22 cellular contexts compared by ENCODE assay signal in the genomic region with DNA sequence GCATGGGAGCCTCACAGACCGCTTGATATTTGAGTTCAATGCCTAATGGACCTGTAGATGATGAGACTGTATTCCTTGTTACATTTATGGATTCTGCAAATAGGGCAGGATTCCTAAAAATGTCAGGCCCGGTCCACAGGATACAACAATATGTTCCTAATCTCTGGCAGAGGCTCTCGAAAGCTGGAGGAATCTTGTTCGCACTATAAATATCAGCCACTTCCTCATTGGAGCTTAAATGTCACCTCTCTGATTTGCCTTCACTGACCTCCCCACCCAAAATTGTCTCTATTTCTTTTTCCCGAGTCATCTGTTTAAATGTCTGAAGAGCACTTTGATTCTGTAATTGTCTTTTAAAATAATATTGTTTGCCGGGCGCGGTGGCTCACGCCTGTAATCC.
"Had no signal": no experiment of that assay in that cellular context is flagged by ENCODE, and none has a peak within 500 bp of the region (broad histone marks: within the 10 kb centered on the region; RNA-seq: fewer than 3 reads in every experiment).

No MANE protein-coding gene starts in this region.

- H3K27me3 ChIP-seq: colonic mucosa, esophagus squamous epithelium, right atrium auricular region, sigmoid colon, testis, tibial artery had no signal

- H3K27ac Mint-ChIP-seq: naive thymus-derived CD8-positive, alpha-beta T cell; nephron progenitor cell; stimulated activated effector memory CD8-positive, alpha-beta T cell treated with anti-CD3 and anti-CD28 coated beads, Interleukin-12 subunit alpha, Interleukin-12 subunit beta, amount 100 ng/mL, for 72 hours had no signal

- H3K4me1 ChIP-seq: colonic mucosa, prostate gland, right atrium auricular region, sigmoid colon, testis, tibial artery had no signal

- H3K9me3 ChIP-seq: colonic mucosa, esophagus squamous epithelium, prostate gland, right atrium auricular region, sigmoid colon, testis, tibial artery had no signal

- H3K4me1 Mint-ChIP-seq: naive thymus-derived CD8-positive, alpha-beta T cell had no signal

- H3K4me3 ChIP-seq: colonic mucosa, esophagus squamous epithelium, prostate gland, right atrium auricular region, sigmoid colon, testis, tibial artery had no signal

- H3K4me3 Mint-ChIP-seq: naive thymus-derived CD8-positive, alpha-beta T cell; nephron progenitor cell; stimulated activated effector memory CD8-positive, alpha-beta T cell treated with anti-CD3 and anti-CD28 coated beads, Interleukin-12 subunit alpha, Interleukin-12 subunit beta, amount 100 ng/mL, for 72 hours; type B pancreatic cell had no signal

- DNase-seq: colonic mucosa; dermis blood vessel endothelial cell; effector memory CD4-positive, alpha-beta T cell; erythroblast; esophagus squamous epithelium; hypothalamus; kidney; naive thymus-derived CD8-positive, alpha-beta T cell; nephron progenitor cell; nucleus accumbens; sigmoid colon; stimulated activated CD4-positive, alpha-beta T cell treated with anti-CD3 and anti-CD28 coated beads, Interleukin-2, amount 100 ng/mL, for 24 hours; stimulated activated CD4-positive, alpha-beta T cell treated with anti-CD3 and anti-CD28 coated beads, Interleukin-4, amount 100 ng/mL, for 24 hours; stimulated activated naive CD4-positive, alpha-beta T cell treated with Interleukin-2 at 50 U/mL for 16 hours; substantia nigra; testis; tibial artery had no signal

- H3K9me3 Mint-ChIP-seq: naive thymus-derived CD8-positive, alpha-beta T cell; stimulated activated effector memory CD8-positive, alpha-beta T cell treated with anti-CD3 and anti-CD28 coated beads, Interleukin-12 subunit alpha, Interleukin-12 subunit beta, amount 100 ng/mL, for 72 hours; type B pancreatic cell had no signal

- ATAC-seq: left lobe of liver; naive thymus-derived CD8-positive, alpha-beta T cell; stimulated activated effector memory CD8-positive, alpha-beta T cell treated with anti-CD3 and anti-CD28 coated beads, Interleukin-12 subunit alpha, Interleukin-12 subunit beta, amount 100 ng/mL, for 72 hours had no signal

- H3K27ac ChIP-seq: colonic mucosa, prostate gland, right atrium auricular region, sigmoid colon, testis, tibial artery had no signal

- H3K36me3 Mint-ChIP-seq: naive thymus-derived CD8-positive, alpha-beta T cell; stimulated activated effector memory CD8-positive, alpha-beta T cell treated with anti-CD3 and anti-CD28 coated beads, Interleukin-12 subunit alpha, Interleukin-12 subunit beta, amount 100 ng/mL, for 72 hours; type B pancreatic cell had no signal

- H3K36me3 ChIP-seq: colonic mucosa, esophagus squamous epithelium, prostate gland, right atrium auricular region, sigmoid colon, tibial artery had no signal
